12 cellular contexts compared by ENCODE assay signal in genomic region chr10:35765039-35765662, GRCh38.
DNase-seq lines count a peak whose midpoint lies in the region; ATAC-seq, FAIRE-seq and TF ChIP-seq lines count a peak whose summit lies in the region.
"Had no signal": no experiment of that assay in that cellular context is flagged by ENCODE, and none has a peak within 500 bp of the region (broad histone marks: within the 10 kb centered on the region; RNA-seq: fewer than 3 reads in every experiment).

No MANE protein-coding gene starts in this region.

- H3K36me3 ChIP-seq in H7 (replicated peaks; ENCODE audit: control insufficient read depth, insufficient read depth, low read length) (no peaks in the 10 kb centered on the region), brain microvascular endothelial cell (replicated peaks) (no peaks in the 10 kb centered on the region), aorta (ENCODE audit: control insufficient read depth in 1 of 2, insufficient read depth in 2 of 2, low read length in 1 of 2) (no peaks in the 10 kb centered on the region)

- peaks cover 1% of the 10 kb centered on the region for H3K9me3 ChIP-seq in aorta (ENCODE audit: control insufficient read depth, low read length)

- H3K27ac ChIP-seq in brain microvascular endothelial cell (no peak overlapping the region), aorta (ENCODE audit: low read depth in 1 of 2, low read length in 2 of 2) (no peak overlapping the region)

- H3K27me3 ChIP-seq in H7 (ENCODE audit: control insufficient read depth, insufficient read depth, low read length) (no peaks in the 10 kb centered on the region), brain microvascular endothelial cell (replicated peaks) (no peaks in the 10 kb centered on the region), aorta (ENCODE audit: control insufficient read depth in 1 of 2, insufficient read depth in 2 of 2, low read length in 1 of 2) (no peaks in the 10 kb centered on the region)

- H3K4me3 ChIP-seq in H7 (ENCODE audit: insufficient read depth, low read depth, low read length) (no peak overlapping the region), brain microvascular endothelial cell (ENCODE audit: low read depth, low read length) (peak overlapping the region; percentile 38), aorta (ENCODE audit: low read length in 2 of 2) (no peak overlapping the region)

- TF ChIP-seq POLR2A in GM12892 (IDR thresholded peaks at IDR 0.05; ENCODE audit: low read depth, low read length): no peak

- intact Hi-C loops in aorta (cut with DNase I): no loop called here

- peak; percentile 52 for DNase-seq in H7
- peak; percentile 7 for DNase-seq in brain microvascular endothelial cell
- DNase-seq in kidney tubule cell (ENCODE audit: low spot score): peak; percentile 49
- peak; percentile 30 for DNase-seq in retina
- no peak for DNase-seq in GM12892 (ENCODE audit: insufficient read length)
- DNase-seq in aorta: no peak
- DNase-seq: CD4-positive, alpha-beta memory T cell; NCI-H1930; stimulated activated CD4-positive, alpha-beta T cell treated with anti-CD3 and anti-CD28 coated beads, Interleukin-12 subunit alpha, Interleukin-12 subunit beta, amount 100 ng/mL, for 4 hours; T-helper 17 cell had no signal

- no peaks in the 10 kb centered on the region for H3K4me1 ChIP-seq in aorta (ENCODE audit: control insufficient read depth in 1 of 2, insufficient read depth in 2 of 2, low read length in 2 of 2)

- in situ Hi-C loops in brain microvascular endothelial cell (cut with HindIII; ENCODE audit: low pct_ligation_motif_present, low sequenced_read_pairs): no loop called here

- no peak for TF ChIP-seq CTCF in brain microvascular endothelial cell (IDR thresholded peaks at IDR 0.05; ENCODE audit: low read depth, low read length, missing control alignments)

- ATAC-seq in HG03342 (IDR thresholded peaks at IDR 0.05; ENCODE audit: unreplicated experiment) (no peak), HG02642 (IDR thresholded peaks at IDR 0.05; ENCODE audit: poor library complexity, unreplicated experiment) (no peak), aorta (ENCODE audit: low FRiP score) (no peak)
- ATAC-seq: T-helper 17 cell had no signal

- no peak for FAIRE-seq in GM12892 (lab: Jason Lieb, UNC)

- WGBS in aorta, 2 donors: 51 to 62% methylated on average over 25 of the region's 25 CpGs

Comparison
In these comparisons a context has a peak if more than half of its experiments do, and no peak if none do; other contexts are left out.
1. DNase-seq: peak in H7 (single experiment), brain microvascular endothelial cell (single experiment), kidney tubule cell (single experiment) and retina (single experiment); none in GM12892 (single experiment) and aorta (0 of 2).